Comparison of ENCODE assay signal across 14 cellular contexts in the genomic region with DNA sequence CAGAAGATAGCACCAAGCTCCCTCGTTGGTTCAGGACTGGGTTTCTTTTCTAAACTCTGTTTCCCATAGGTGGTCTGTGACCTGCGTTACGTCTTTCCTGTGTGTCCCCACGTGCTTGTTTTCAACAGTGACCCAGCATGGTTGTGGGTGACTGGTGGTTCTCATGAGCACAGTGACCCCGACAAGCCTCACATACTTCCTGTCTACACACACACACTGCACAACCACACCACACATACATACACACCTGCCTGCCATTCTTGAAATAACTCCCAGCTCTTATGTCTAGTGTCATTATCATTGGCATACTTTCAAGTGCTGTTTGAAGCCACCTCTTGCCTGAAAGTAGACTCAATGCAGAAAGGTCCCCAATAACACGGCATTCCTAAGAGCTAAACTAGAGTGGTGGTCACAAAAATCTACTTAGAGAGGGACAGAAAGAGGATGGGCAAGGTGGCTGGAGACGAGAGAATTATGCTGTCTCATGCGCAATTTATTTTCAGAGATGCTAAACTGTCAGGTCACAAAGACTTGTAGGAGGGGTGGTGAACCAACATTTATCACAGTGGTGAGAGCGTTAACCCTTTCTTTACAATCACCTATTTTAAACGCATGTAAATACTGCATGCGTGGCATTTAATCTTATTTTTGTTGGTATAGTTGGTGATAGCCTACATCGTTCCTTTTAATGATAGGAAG.
DNase-seq lines count a peak whose midpoint lies in the region; ATAC-seq and TF ChIP-seq lines count a peak whose summit lies in the region.
"Had no signal": no experiment of that assay in that cellular context is flagged by ENCODE, and none has a peak within 500 bp of the region (broad histone marks: within the 10 kb centered on the region; RNA-seq: fewer than 3 reads in every experiment).

No MANE protein-coding gene starts in this region.

- H3K79me2 ChIP-seq in GM23248 (ENCODE audit: insufficient read depth), result no peaks in the 10 kb centered on the region

- H3K4me2 ChIP-seq in GM23248 (ENCODE audit: unreplicated experiment), result no peak overlapping the region

- no peak for TF ChIP-seq CTCF in right atrium auricular region (IDR thresholded peaks at IDR 0.05)
- TF ChIP-seq CTCF in choroid plexus epithelial cell (conservative IDR thresholded peaks at IDR 0.05; ENCODE audit: low read depth, low read length), result no peak
- no peak for TF ChIP-seq CTCF in upper lobe of right lung (IDR thresholded peaks at IDR 0.05)

- ATAC-seq in Right ventricle myocardium superior (ENCODE audit: poor library complexity) (peak; percentile 33), upper lobe of right lung (peak; percentile 74), HG03457 (IDR thresholded peaks at IDR 0.05; ENCODE audit: unreplicated experiment) (no peak), GM18520 (IDR thresholded peaks at IDR 0.05; ENCODE audit: unreplicated experiment) (no peak)
- ATAC-seq: pancreas had no signal

- DNase-seq in Right ventricle myocardium superior (no peak), right atrium auricular region (ENCODE audit: low spot score) (no peak), choroid plexus epithelial cell (ENCODE audit: low read depth) (peak; percentile 8), upper lobe of right lung (no peak), GM23248 (no peak)
- DNase-seq: activated effector memory CD4-positive, alpha-beta T cell treated with anti-CD3 and anti-CD28 coated beads, Interleukin-2, amount 50 U/mL, for 16 hours; brain microvascular endothelial cell; NCI-H510A; pancreas; stimulated activated CD4-positive, alpha-beta T cell treated with anti-CD3 and anti-CD28 coated beads, Interleukin-2, amount 100 ng/mL, for 24 hours had no signal

- no peaks in the 10 kb centered on the region for H3F3A ChIP-seq in GM23248 (ENCODE audit: insufficient read depth)

- in situ Hi-C loops in GM23248 (cut with MboI), result no loop called here

- 46 to 47% methylated on average over 12 of the region's 12 CpGs for WGBS in GM23248 (ENCODE audit: low coverage in 1 of 2, low lambda C conversion rate in 2 of 2, missing lambda C conversion rate in 2 of 2), 2 experiments

- H3K36me3 ChIP-seq in right atrium auricular region (no peaks in the 10 kb centered on the region), iPS-20b (ENCODE audit: insufficient read depth, low read depth, low read length) (no peaks in the 10 kb centered on the region), upper lobe of right lung (no peaks in the 10 kb centered on the region), GM23248 (ENCODE audit: low read depth) (no peaks in the 10 kb centered on the region)
- H3K36me3 ChIP-seq: brain microvascular endothelial cell, HAP-1, pancreas had no signal

- H3K27ac ChIP-seq in right atrium auricular region (no peak overlapping the region), iPS-20b (ENCODE audit: low read length) (peak overlapping the region; percentile 1), upper lobe of right lung (no peak overlapping the region), GM23248 (no peak overlapping the region)
- H3K27ac ChIP-seq: brain microvascular endothelial cell, pancreas had no signal

- H3K4me3 ChIP-seq in right atrium auricular region (no peak overlapping the region), choroid plexus epithelial cell (ENCODE audit: low read depth, low read length) (no peak overlapping the region), iPS-20b (ENCODE audit: low read length) (peak overlapping the region; percentile 75), upper lobe of right lung (no peak overlapping the region), GM23248 (no peak overlapping the region)
- H3K4me3 ChIP-seq: HAP-1, pancreas had no signal

- no peaks in the 10 kb centered on the region for H4K20me1 ChIP-seq in GM23248 (ENCODE audit: insufficient read depth)

- H2AFZ ChIP-seq in GM23248, result no peak overlapping the region

- H3K9me3 ChIP-seq in right atrium auricular region (no peaks in the 10 kb centered on the region), iPS-20b (ENCODE audit: insufficient read depth, low read depth, low read length) (no peaks in the 10 kb centered on the region), upper lobe of right lung (no peaks in the 10 kb centered on the region), GM23248 (ENCODE audit: low read depth) (no peaks in the 10 kb centered on the region)
- H3K9me3 ChIP-seq: HAP-1, pancreas had no signal

- H3K9ac ChIP-seq in iPS-20b (ENCODE audit: low read depth, low read length) (peak overlapping the region; percentile 75; the same call in 1 of the 2 replicates), GM23248 (no peak overlapping the region)

- H3K27me3 ChIP-seq in right atrium auricular region, result no peaks in the 10 kb centered on the region
- H3K27me3 ChIP-seq in iPS-20b (ENCODE audit: insufficient read depth, low read length), result no peaks in the 10 kb centered on the region
- no peaks in the 10 kb centered on the region for H3K27me3 ChIP-seq in upper lobe of right lung
- no peaks in the 10 kb centered on the region; the same call in 1 of the 2 replicates for H3K27me3 ChIP-seq in GM23248 (replicated peaks; ENCODE audit: insufficient read depth)
- H3K27me3 ChIP-seq: brain microvascular endothelial cell, pancreas had no signal

- H3K4me1 ChIP-seq in right atrium auricular region (peaks cover 0 to 28% of the 10 kb centered on the region in 2 donors), iPS-20b (ENCODE audit: insufficient read depth, low read length) (peaks cover 56% of the 10 kb centered on the region), upper lobe of right lung (peaks cover 6% of the 10 kb centered on the region), GM23248 (ENCODE audit: insufficient read depth) (no peaks in the 10 kb centered on the region)

- intact Hi-C loops in Right ventricle myocardium superior (cut with DNase I) (no loop called here), upper lobe of right lung (cut with DNase I) (no loop called here)

- H3K9me2 ChIP-seq in GM23248 (ENCODE audit: insufficient read depth), result no peaks in the 10 kb centered on the region

Comparison
In these comparisons a context has a peak if more than half of its experiments do, and no peak if none do; other contexts are left out.
1. ATAC-seq: peak in Right ventricle myocardium superior (single experiment) and upper lobe of right lung (single experiment); none in HG03457 (single experiment) and GM18520 (single experiment).